Comparison of ENCODE assay signal across 18 cellular contexts in the genomic region with DNA sequence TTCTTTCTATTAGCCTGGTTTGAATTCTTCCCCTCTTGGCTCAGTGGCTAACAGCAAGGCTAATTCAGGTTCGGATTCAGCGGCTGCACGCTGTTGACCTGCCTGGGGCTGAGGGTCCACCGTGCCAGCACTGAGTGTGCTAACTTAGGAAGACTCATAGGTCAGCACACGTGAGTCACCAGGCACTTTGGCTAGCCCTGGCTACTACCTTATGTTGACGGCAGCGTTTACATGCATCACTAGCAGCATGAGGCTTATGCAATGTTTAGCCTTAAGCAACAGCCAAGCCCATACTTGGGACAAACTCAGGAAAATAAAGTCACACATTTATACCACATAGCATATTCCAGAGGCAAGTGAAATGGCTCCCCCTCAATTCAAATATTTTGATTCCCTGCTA.
DNase-seq lines count a peak whose midpoint lies in the region; ATAC-seq and TF ChIP-seq lines count a peak whose summit lies in the region.
"Had no signal": no experiment of that assay in that cellular context is flagged by ENCODE, and none has a peak within 500 bp of the region (broad histone marks: within the 10 kb centered on the region; RNA-seq: fewer than 3 reads in every experiment).

No MANE protein-coding gene starts in this region.

- H3K4me1 Mint-ChIP-seq in activated naive CD8-positive, alpha-beta T cell treated with anti-CD3 and anti-CD28 coated beads, Interleukin-2, amount 50 U/mL, for 24 hours: no peaks in the 10 kb centered on the region

- TF ChIP-seq CTCF in PC-3 (conservative IDR thresholded peaks at IDR 0.05; ENCODE audit: low read depth, low read length): no peak
- TF ChIP-seq CTCF in cardiac fibroblast (IDR thresholded peaks at IDR 0.05; ENCODE audit: low read depth, low read length): no peak
- TF ChIP-seq CTCF in GM13976 (IDR thresholded peaks at IDR 0.05; ENCODE audit: borderline replicate concordance, control extremely low read depth, extremely low read depth, insufficient read depth, missing control alignments): no peak

- ATAC-seq in PC-3 (peak; percentile 84), HG03442 (IDR thresholded peaks at IDR 0.05; ENCODE audit: unreplicated experiment) (no peak)
- no peak for ATAC-seq in activated naive CD8-positive, alpha-beta T cell treated with anti-CD3 and anti-CD28 coated beads, Interleukin-2, amount 50 U/mL, for 24 hours
- ATAC-seq: naive thymus-derived CD4-positive, alpha-beta T cell; pancreas; Right ventricle myocardium inferior; sciatic nerve had no signal

- H3K4me1 ChIP-seq in PC-3 (ENCODE audit: insufficient read depth, low read length): peaks cover 19% of the 10 kb centered on the region
- H3K4me1 ChIP-seq: ascending aorta, pancreas, upper lobe of left lung had no signal

- H3K9me2 ChIP-seq in PC-3 (replicated peaks; ENCODE audit: low read length): no peaks in the 10 kb centered on the region

- H3K4me3 ChIP-seq in PC-3 (ENCODE audit: low read length) (no peak overlapping the region), cardiac fibroblast (replicated peaks in 1 of 2; ENCODE audit: low read depth in 2 of 2, low read length in 2 of 2) (no peak overlapping the region)
- H3K4me3 ChIP-seq: ascending aorta, pancreas, upper lobe of left lung had no signal

- no peaks in the 10 kb centered on the region for H3F3A ChIP-seq in PC-3 (ENCODE audit: low read length, unreplicated experiment)

- H4K20me1 ChIP-seq in PC-3 (ENCODE audit: low read length): no peaks in the 10 kb centered on the region

- no peaks in the 10 kb centered on the region for H3K9me3 ChIP-seq in PC-3 (ENCODE audit: low read length)
- H3K9me3 ChIP-seq: ascending aorta, pancreas, upper lobe of left lung had no signal

- no peaks in the 10 kb centered on the region for H3K9me3 Mint-ChIP-seq in activated naive CD8-positive, alpha-beta T cell treated with anti-CD3 and anti-CD28 coated beads, Interleukin-2, amount 50 U/mL, for 24 hours
- H3K9me3 Mint-ChIP-seq: dendritic cell treated with granulocyte-macrophage colony-stimulating factor and Interleukin-4, amounts not matched to agents 40 ng/mL and 50 ng/mL, for 4 days; stimulated activated naive CD8-positive, alpha-beta T cell treated with anti-CD3 and anti-CD28 coated beads, Interleukin-15, Interleukin-2, amounts not matched to agents 100 ng/mL and 50 ng/mL, for 24 hours had no signal

- H3K27me3 ChIP-seq in PC-3 (ENCODE audit: low read length): no peaks in the 10 kb centered on the region
- H3K27me3 ChIP-seq: ascending aorta, pancreas, upper lobe of left lung had no signal

- no peaks in the 10 kb centered on the region for H3K36me3 Mint-ChIP-seq in activated naive CD8-positive, alpha-beta T cell treated with anti-CD3 and anti-CD28 coated beads, Interleukin-2, amount 50 U/mL, for 24 hours (ENCODE audit: low read depth)

- H3K27me3 Mint-ChIP-seq in activated naive CD8-positive, alpha-beta T cell treated with anti-CD3 and anti-CD28 coated beads, Interleukin-2, amount 50 U/mL, for 24 hours: peaks cover 14% of the 10 kb centered on the region

- DNase-seq in ELR (ENCODE audit: low read depth) (peak; percentile 64), PC-3 (peak; percentile 85), cardiac fibroblast (ENCODE audit: low read depth in 2 of 2) (peak; percentile 24 to 50), kidney tubule cell (ENCODE audit: low spot score) (peak; percentile 90), GM13976 (ENCODE audit: low spot score) (no peak)
- no peak for DNase-seq in activated naive CD8-positive, alpha-beta T cell treated with anti-CD3 and anti-CD28 coated beads, Interleukin-2, amount 50 U/mL, for 24 hours
- DNase-seq: activated naive CD4-positive, alpha-beta T cell; naive thymus-derived CD4-positive, alpha-beta T cell; NCI-H1417; NCI-H2171; pancreas had no signal

- no peak overlapping the region for H3K27ac ChIP-seq in PC-3 (ENCODE audit: low read length)
- H3K27ac ChIP-seq: ascending aorta, pancreas, upper lobe of left lung had no signal

- no peak overlapping the region for H3K4me3 Mint-ChIP-seq in activated naive CD8-positive, alpha-beta T cell treated with anti-CD3 and anti-CD28 coated beads, Interleukin-2, amount 50 U/mL, for 24 hours
- H3K4me3 Mint-ChIP-seq: dendritic cell treated with granulocyte-macrophage colony-stimulating factor and Interleukin-4, amounts not matched to agents 40 ng/mL and 50 ng/mL, for 4 days; naive thymus-derived CD4-positive, alpha-beta T cell; stimulated activated naive CD8-positive, alpha-beta T cell treated with anti-CD3 and anti-CD28 coated beads, Interleukin-15, Interleukin-2, amounts not matched to agents 100 ng/mL and 50 ng/mL, for 24 hours had no signal

- no peaks in the 10 kb centered on the region for H3K79me2 ChIP-seq in PC-3 (ENCODE audit: low read length)

- H3K36me3 ChIP-seq in PC-3 (ENCODE audit: low read depth, low read length): no peaks in the 10 kb centered on the region
- H3K36me3 ChIP-seq: ascending aorta, pancreas, upper lobe of left lung had no signal

- in situ Hi-C loops in GM13976 (cut with MboI; ENCODE audit: low sequenced_read_pairs, unreplicated experiment): no loop called here

- no TSS peak for BruUV-seq in PC-3 (replicated peaks; lab: Mats Ljungman, UMichigan)

- H3K9ac ChIP-seq in PC-3 (ENCODE audit: low read length): no peak overlapping the region

- POLR2A ChIA-PET in PC-3 (lab: Charles Lee; ENCODE audit: unreplicated experiment): no interaction called here

- H3K4me2 ChIP-seq in PC-3 (ENCODE audit: low read length): no peak overlapping the region

- no peak overlapping the region for H3K27ac Mint-ChIP-seq in activated naive CD8-positive, alpha-beta T cell treated with anti-CD3 and anti-CD28 coated beads, Interleukin-2, amount 50 U/mL, for 24 hours
- H3K27ac Mint-ChIP-seq: dendritic cell treated with granulocyte-macrophage colony-stimulating factor and Interleukin-4, amounts not matched to agents 40 ng/mL and 50 ng/mL, for 4 days; stimulated activated naive CD8-positive, alpha-beta T cell treated with anti-CD3 and anti-CD28 coated beads, Interleukin-15, Interleukin-2, amounts not matched to agents 100 ng/mL and 50 ng/mL, for 24 hours had no signal

- H2AFZ ChIP-seq in PC-3 (ENCODE audit: low read length): no peak overlapping the region

- intact Hi-C loops in PC-3 (cut with micrococcal nuclease): no loop called here

- CTCF ChIA-PET in PC-3 (lab: Charles Lee): no interaction called here

Comparison
In these comparisons a context has a peak if more than half of its experiments do, and no peak if none do; other contexts are left out.
1. DNase-seq: peak in ELR (single experiment), PC-3 (single experiment), cardiac fibroblast (2 of 2) and kidney tubule cell (single experiment); none in activated naive CD8-positive, alpha-beta T cell treated with anti-CD3 and anti-CD28 coated beads, Interleukin-2, amount 50 U/mL, for 24 hours (single experiment) and GM13976 (single experiment).